17 cellular contexts compared by ENCODE assay signal in genomic region chr1:84675106-84675505, GRCh38. TPM values are rescaled to one million over a fixed set of nuclear protein-coding genes. Genes with fewer than 3 reads are reported as not detected.
DNase-seq lines count a peak whose midpoint lies in the region; ATAC-seq, FAIRE-seq and TF ChIP-seq lines count a peak whose summit lies in the region.
"Had no signal": no experiment of that assay in that cellular context is flagged by ENCODE, and none has a peak within 500 bp of the region (broad histone marks: within the 10 kb centered on the region; RNA-seq: fewer than 3 reads in every experiment).

No MANE protein-coding gene starts in this region.

- ATAC-seq in mucosa of descending colon, result no peak
- ATAC-seq: Panc1 had no signal

- H3K27me3 ChIP-seq in osteoblast (ENCODE audit: insufficient read depth, low read length) (no peaks in the 10 kb centered on the region), Peyer's patch (no peaks in the 10 kb centered on the region)

- no peaks in the 10 kb centered on the region for H4K20me1 ChIP-seq in osteoblast (ENCODE audit: insufficient read depth, low read length)

- intact Hi-C loops in mucosa of descending colon (cut with DNase I, micrococcal nuclease), result no loop called here

- H3K4me1 ChIP-seq in osteoblast (ENCODE audit: insufficient read depth, low read length) (no peaks in the 10 kb centered on the region), Peyer's patch (no peaks in the 10 kb centered on the region), mucosa of descending colon (ENCODE audit: low read depth) (no peaks in the 10 kb centered on the region)

- H3K9me3 ChIP-seq in osteoblast (ENCODE audit: low read depth, low read length), result no peaks in the 10 kb centered on the region
- H3K9me3 ChIP-seq in Peyer's patch, result no peaks in the 10 kb centered on the region
- H3K9me3 ChIP-seq in mucosa of descending colon, result no peaks in the 10 kb centered on the region
- H3K9me3 ChIP-seq: SK-N-SH had no signal

- no peak overlapping the region for H2AFZ ChIP-seq in osteoblast (ENCODE audit: low read length)

- H3K27ac ChIP-seq in osteoblast (ENCODE audit: low read depth, low read length) (no peak overlapping the region), Peyer's patch (no peak overlapping the region)

- FAIRE-seq in H54 (lab: Jason Lieb, UNC), result peak; percentile 36
- FAIRE-seq: GM12891 had no signal

- no peak for DNase-seq in H54 (ENCODE audit: insufficient read length, low spot score)
- DNase-seq in M059J (ENCODE audit: low read depth), result peak; percentile 23
- peak; percentile 17 for DNase-seq in fibroblast of the aortic adventitia (ENCODE audit: low read depth)
- peak; percentile 37 for DNase-seq in osteoblast (ENCODE audit: insufficient read length, low spot score, missing footprints)
- no peak for DNase-seq in stimulated activated CD4-positive, alpha-beta T cell treated with anti-CD3 and anti-CD28 coated beads, Interleukin-2, amount 100 ng/mL, for 24 hours
- no peak for DNase-seq in Peyer's patch
- no peak for DNase-seq in mucosa of descending colon
- DNase-seq: CD4-positive, alpha-beta memory T cell; DMS79; GOT3; NCI-H1048; NCI-H446; NCI-H748 treated with DMSO at 0.1 percent for 48 hours; Right ventricle myocardium superior; SK-N-SH had no signal

- TF ChIP-seq POLR2A in H54 (IDR thresholded peaks at IDR 0.05; ENCODE audit: low read depth, low read length) (no peak), Peyer's patch (IDR thresholded peaks at IDR 0.05) (no peak)

- H3K4me3 ChIP-seq in fibroblast of the aortic adventitia (ENCODE audit: low read depth, low read length) (no peak overlapping the region), osteoblast (ENCODE audit: insufficient read depth, low read length) (no peak overlapping the region), Peyer's patch (no peak overlapping the region), mucosa of descending colon (no peak overlapping the region)

- H3K36me3 ChIP-seq in osteoblast (ENCODE audit: insufficient read depth, low read length) (no peaks in the 10 kb centered on the region), Peyer's patch (no peaks in the 10 kb centered on the region), mucosa of descending colon (ENCODE audit: low read depth) (no peaks in the 10 kb centered on the region)

- H3K4me2 ChIP-seq in osteoblast (ENCODE audit: insufficient read depth, low read length), result no peak overlapping the region
- H3K4me2 ChIP-seq: SK-N-SH had no signal

- peaks cover 26% of the 10 kb centered on the region for H3K79me2 ChIP-seq in osteoblast (ENCODE audit: insufficient read depth, low read length)

- no peak for TF ChIP-seq CTCF in fibroblast of the aortic adventitia (IDR thresholded peaks at IDR 0.05; ENCODE audit: insufficient read depth, low read length)
- no peak for TF ChIP-seq CTCF in osteoblast (IDR thresholded peaks at IDR 0.05; ENCODE audit: extremely low read depth, low read depth, low read length)
- TF ChIP-seq CTCF in Peyer's patch (IDR thresholded peaks at IDR 0.05), result no peak
- no peak for TF ChIP-seq CTCF in mucosa of descending colon (IDR thresholded peaks at IDR 0.05)

RNA-seq across cellular contexts. Expression of gene SSX2IP, which starts 15.2 kb away (rescaled TPM):
- 41.3 and 45.5 TPM in 2 replicates for total RNA-seq in M059J (2014; rRNA removed; shearing (Covaris generic))
- total RNA-seq in fibroblast of the aortic adventitia (ENCODE audit: low replicate concordance), result 34.9 and 40.3 TPM in 2 replicates
- 10.9 TPM in 2 replicates for total RNA-seq in osteoblast
- total RNA-seq in Peyer's patch, result 10 to 100 TPM; 10.7 to 20.6 (median 11.7) TPM
- total RNA-seq in mucosa of descending colon, result 10 to 100 TPM in 2 of 3 donors, 1 to 10 TPM in 1; 6.2 to 36.7 (median 14.4) TPM

Comparison
In these comparisons a context has a peak if more than half of its experiments do, and no peak if none do; other contexts are left out.
1. DNase-seq: peak in M059J (single experiment), fibroblast of the aortic adventitia (single experiment) and osteoblast (single experiment); none in H54 (single experiment), stimulated activated CD4-positive, alpha-beta T cell treated with anti-CD3 and anti-CD28 coated beads, Interleukin-2, amount 100 ng/mL, for 24 hours (0 of 2), Peyer's patch (0 of 3) and mucosa of descending colon (0 of 3).